In the genomic region with DNA sequence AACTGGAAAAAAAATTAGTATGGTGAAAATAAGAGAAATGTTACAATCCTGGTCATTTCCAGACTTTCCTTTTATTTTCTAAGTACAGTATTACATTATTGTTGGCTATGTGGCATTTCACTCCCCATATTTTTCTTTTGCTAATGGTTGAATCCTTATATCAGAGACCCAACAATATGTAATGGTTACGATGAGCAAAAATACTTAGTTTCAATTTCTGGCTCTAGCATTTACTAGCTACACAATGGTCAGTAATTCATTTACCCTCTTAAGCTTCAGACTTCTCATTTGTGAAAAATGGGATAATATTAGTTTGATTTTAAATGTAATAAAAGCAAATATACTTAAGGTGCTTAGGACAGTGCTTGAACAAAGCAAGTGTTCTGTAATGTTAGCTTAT, we compare ENCODE assay signal across 17 cellular contexts.
"Had no signal": no experiment of that assay in that cellular context is flagged by ENCODE, and none has a peak within 500 bp of the region (broad histone marks: within the 10 kb centered on the region; RNA-seq: fewer than 3 reads in every experiment).

No MANE protein-coding gene starts in this region.

- H3K4me1 ChIP-seq: psoas muscle, right lobe of liver, suprapubic skin, thyroid gland had no signal

- ATAC-seq: left colon; naive thymus-derived CD4-positive, alpha-beta T cell; psoas muscle; right lobe of liver; stimulated activated effector memory CD8-positive, alpha-beta T cell treated with anti-CD3 and anti-CD28 coated beads, Interleukin-12 subunit alpha, Interleukin-12 subunit beta, amount 100 ng/mL, for 72 hours; stimulated activated naive CD8-positive, alpha-beta T cell treated with anti-CD3 and anti-CD28 coated beads, Interleukin-15, Interleukin-2, amounts not matched to agents 100 U/mL and 50 U/mL, for 24 hours had no signal

- DNase-seq: erythroblast; foreskin melanocyte; head of caudate nucleus; hippocampal formation; left colon; mammary epithelial cell; naive thymus-derived CD4-positive, alpha-beta T cell; nephron progenitor cell; psoas muscle; retina; right lobe of liver; stimulated activated CD4-positive, alpha-beta T cell treated with anti-CD3 and anti-CD28 coated beads, Interleukin-4, amount 100 ng/mL, for 1 hour; stimulated activated CD8-positive, alpha-beta memory T cell treated with anti-CD3 and anti-CD28 coated beads, Interleukin-4, amount 100 ng/mL, for 48 hours; stimulated activated naive CD8-positive, alpha-beta T cell treated with anti-CD3 and anti-CD28 coated beads, Interleukin-15, Interleukin-2, amounts not matched to agents 100 U/mL and 50 U/mL, for 24 hours; thyroid gland had no signal

- H3K36me3 ChIP-seq: right lobe of liver, suprapubic skin, thyroid gland had no signal

- H3K27ac ChIP-seq: psoas muscle, right lobe of liver, suprapubic skin, thyroid gland had no signal

- H3K27me3 ChIP-seq: right lobe of liver, suprapubic skin, thyroid gland had no signal

- H3K4me3 ChIP-seq: psoas muscle, right lobe of liver, suprapubic skin, thyroid gland had no signal
